ENCODE assay signal across 1 cellular context in genomic region chrX:30830544-30830943, GRCh38.
TF ChIP-seq lines count a peak whose summit lies in the region.

No MANE protein-coding gene starts in this region.

TF ChIP-seq in H1, 55 proteins besides CTCF, POLR2A, EP300 and RAD21:
- TF ChIP-seq SP2 (IDR thresholded peaks at IDR 0.05; ENCODE audit: low read length) (no peak), SRF (IDR thresholded peaks at IDR 0.05; ENCODE audit: low read depth, low read length) (no peak), POU5F1 (IDR thresholded peaks at IDR 0.05; ENCODE audit: low read depth, low read length) (no peak)
